14 cellular contexts compared by ENCODE assay signal in genomic region chr5:36669015-36669651, GRCh38.
DNase-seq lines count a peak whose midpoint lies in the region; ATAC-seq and TF ChIP-seq lines count a peak whose summit lies in the region.
"Had no signal": no experiment of that assay in that cellular context is flagged by ENCODE, and none has a peak within 500 bp of the region (broad histone marks: within the 10 kb centered on the region; RNA-seq: fewer than 3 reads in every experiment).

No MANE protein-coding gene starts in this region.

- peaks cover 36% of the 10 kb centered on the region for H3K36me3 Mint-ChIP-seq in WTC11
- H3K36me3 Mint-ChIP-seq in activated CD4-positive, alpha-beta T cell treated with anti-CD3 and anti-CD28 coated beads, Interleukin-2, amount 10 ng/mL, durations not matched to agents 24 days and 14 days (ENCODE audit: low read depth) = no peaks in the 10 kb centered on the region
- H3K36me3 Mint-ChIP-seq: CD4-positive, alpha-beta memory T cell had no signal

- H3K27ac ChIP-seq in caudate nucleus (ENCODE audit: low read depth, low read length) (peak overlapping the region; percentile 14), right cardiac atrium (ENCODE audit: low read length) (peak overlapping the region; percentile 48), temporal lobe (ENCODE audit: low read depth, low read length) (peak overlapping the region; percentile 39)
- H3K27ac ChIP-seq: KMS-11 had no signal

- no peaks in the 10 kb centered on the region for H3K27me3 Mint-ChIP-seq in WTC11 (ENCODE audit: low read depth)
- H3K27me3 Mint-ChIP-seq in activated CD4-positive, alpha-beta T cell treated with anti-CD3 and anti-CD28 coated beads, Interleukin-2, amount 10 ng/mL, durations not matched to agents 24 days and 14 days = peaks cover 6% of the 10 kb centered on the region

- POLR2A ChIA-PET in WTC11 (lab: Charles Lee) = no interaction called here

- H3K9me3 ChIP-seq in right cardiac atrium (ENCODE audit: control insufficient read depth, low read length) = peaks cover 2% of the 10 kb centered on the region
- H3K9me3 ChIP-seq: BE2C had no signal

- TF ChIP-seq CTCF in WTC11 (IDR thresholded peaks at IDR 0.05) = no peak

- H3K4me3 Mint-ChIP-seq in WTC11 = no peak overlapping the region
- H3K4me3 Mint-ChIP-seq in activated CD4-positive, alpha-beta T cell treated with anti-CD3 and anti-CD28 coated beads, Interleukin-2, amount 10 ng/mL, durations not matched to agents 24 days and 14 days = no peak overlapping the region
- H3K4me3 Mint-ChIP-seq: CD4-positive, alpha-beta memory T cell; HFFc6 had no signal

- WGBS in right cardiac atrium = 65% methylated on average over 13 of the region's 13 CpGs

- intact Hi-C loops in right cardiac atrium (cut with DNase I) = no loop called here
- intact Hi-C loops in activated CD4-positive, alpha-beta T cell treated with anti-CD3 and anti-CD28 coated beads, Interleukin-2, amount 10 ng/mL, durations not matched to agents 24 days and 14 days (cut with micrococcal nuclease) = no loop called here

- H3K4me1 Mint-ChIP-seq in WTC11 = peaks cover 22% of the 10 kb centered on the region
- no peaks in the 10 kb centered on the region for H3K4me1 Mint-ChIP-seq in activated CD4-positive, alpha-beta T cell treated with anti-CD3 and anti-CD28 coated beads, Interleukin-2, amount 10 ng/mL, durations not matched to agents 24 days and 14 days
- H3K4me1 Mint-ChIP-seq: CD4-positive, alpha-beta memory T cell had no signal

- H3K27me3 ChIP-seq in right cardiac atrium (ENCODE audit: control insufficient read depth, insufficient read depth) = no peaks in the 10 kb centered on the region
- H3K27me3 ChIP-seq: BE2C had no signal

- peaks cover 2% of the 10 kb centered on the region for H3K4me1 ChIP-seq in right cardiac atrium (ENCODE audit: control insufficient read depth, insufficient read depth, low read length)
- H3K4me1 ChIP-seq: BE2C had no signal

- H3K4me3 ChIP-seq in right cardiac atrium (ENCODE audit: low read length) = no peak overlapping the region

- H3K27ac Mint-ChIP-seq in WTC11 = peak overlapping the region; percentile 83; the same call in 1 of the 2 replicates
- no peak overlapping the region for H3K27ac Mint-ChIP-seq in activated CD4-positive, alpha-beta T cell treated with anti-CD3 and anti-CD28 coated beads, Interleukin-2, amount 10 ng/mL, durations not matched to agents 24 days and 14 days
- H3K27ac Mint-ChIP-seq: CD4-positive, alpha-beta memory T cell; HFFc6 had no signal

- ATAC-seq in WTC11 (peak; percentile 43; the same call in 1 of the 2 replicates), right cardiac atrium (peak in 1 of 2 donors; percentile 50), HG02610 (IDR thresholded peaks at IDR 0.05; ENCODE audit: unreplicated experiment) (no peak)
- ATAC-seq: HepG2 had no signal

- DNase-seq in WTC11 (ENCODE audit: low spot score) (no peak), caudate nucleus (lab: John Stamatoyannopoulos, UW) (peak in 6 of 61 donors; percentile 4 to 37 (median 21)), right cardiac atrium (no peak), DMS114 treated with DMSO at 0.1 percent for 48 hours (lab: John Stamatoyannopoulos, UW; ENCODE audit: unreplicated experiment) (no peak)
- DNase-seq in activated CD4-positive, alpha-beta T cell treated with anti-CD3 and anti-CD28 coated beads, Interleukin-2, amount 10 ng/mL, durations not matched to agents 24 days and 14 days = no peak
- DNase-seq: BE2C; CD4-positive, alpha-beta memory T cell; HFFc6; NCI-H1092 treated with DMSO at 0.1 percent for 48 hours; NCI-H1694 treated with DMSO at 0.1 percent for 48 hours had no signal

- CTCF ChIA-PET in WTC11 (lab: Charles Lee) = interaction anchor here (0.9 kb wide), 1 partner anchor 21 kb away, joined by 4 read pairs; no protein-coding TSS in a partner anchor

- H3K9me3 Mint-ChIP-seq in WTC11 = no peaks in the 10 kb centered on the region
- no peaks in the 10 kb centered on the region for H3K9me3 Mint-ChIP-seq in activated CD4-positive, alpha-beta T cell treated with anti-CD3 and anti-CD28 coated beads, Interleukin-2, amount 10 ng/mL, durations not matched to agents 24 days and 14 days
- H3K9me3 Mint-ChIP-seq: HFFc6 had no signal

TF ChIP-seq in WTC11, 78 proteins besides CTCF, POLR2A, EP300 and RAD21:
- no peak for TF ChIP-seq AFF4 (CRISPR knock-in tag; IDR thresholded peaks at IDR 0.05; ENCODE audit: borderline replicate concordance)
- no peak for TF ChIP-seq ZNF425 (CRISPR knock-in tag; conservative IDR thresholded peaks at IDR 0.05)
- TF ChIP-seq OVOL2 (CRISPR knock-in tag; IDR thresholded peaks at IDR 0.05; ENCODE audit: borderline replicate concordance) = no peak
- TF ChIP-seq GTF2I (CRISPR knock-in tag; conservative IDR thresholded peaks at IDR 0.05) = no peak
- TF ChIP-seq NFE2L1 (CRISPR knock-in tag; IDR thresholded peaks at IDR 0.05) = no peak
- no peak for TF ChIP-seq ESRRA (CRISPR knock-in tag; IDR thresholded peaks at IDR 0.05; ENCODE audit: borderline replicate concordance)
- no peak for TF ChIP-seq AR (CRISPR knock-in tag; IDR thresholded peaks at IDR 0.05)
